In the genomic region with DNA sequence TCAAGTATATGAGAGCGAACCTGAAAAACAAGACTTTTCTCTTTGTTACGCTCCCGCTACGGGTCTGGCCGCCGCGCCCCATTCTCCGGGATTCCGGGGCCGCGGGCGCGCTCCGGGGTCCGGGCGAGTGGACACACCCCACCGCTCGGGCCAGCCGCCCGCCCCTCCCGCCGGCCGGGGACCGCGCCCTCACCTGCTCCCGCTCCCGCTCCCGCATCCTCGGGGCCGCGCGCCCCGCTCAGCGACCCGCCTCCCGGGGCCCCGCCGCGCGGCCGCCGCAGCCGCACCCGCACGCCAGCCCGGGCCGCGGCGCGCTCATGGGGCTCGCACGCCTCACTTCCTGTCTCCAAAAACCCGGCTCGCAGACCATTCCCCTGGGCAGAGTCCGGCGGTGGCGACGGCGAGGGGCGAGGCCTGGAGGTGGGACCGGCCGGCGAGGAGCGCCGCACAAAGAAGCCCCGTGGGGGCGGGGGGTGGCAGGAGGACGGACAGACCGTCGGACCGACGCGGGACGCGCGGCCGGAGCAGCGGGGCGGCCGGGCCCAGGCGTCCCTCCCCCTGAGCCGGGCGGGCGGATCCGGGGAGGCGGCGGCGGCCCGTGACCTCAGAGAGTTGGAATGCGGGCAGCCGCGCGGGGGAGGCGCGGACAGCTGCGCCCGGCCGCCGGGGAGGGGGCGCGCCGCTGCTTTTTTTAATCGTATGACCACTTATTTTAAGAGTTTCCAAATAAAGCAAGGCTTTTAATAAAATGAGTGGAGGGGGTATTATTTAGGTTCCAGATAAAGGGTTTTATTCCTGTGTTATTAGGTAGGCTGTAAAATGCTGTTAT, we compare ENCODE assay signal across 8 cellular contexts. TPM values are rescaled to one million over a fixed set of nuclear protein-coding genes. Genes with fewer than 3 reads are reported as not detected.
DNase-seq lines count a peak whose midpoint lies in the region; ATAC-seq and TF ChIP-seq lines count a peak whose summit lies in the region.

A gene (minus strand): TSS at position 550 of the 829 bp plus-strand sequence. CDS start 4,590 bp downstream, outside the sequence.

- TF ChIP-seq POLR2A in thyroid gland (IDR thresholded peaks at IDR 0.05) = peak in 1 of 2 donors; percentile 87

- DNase-seq in activated naive CD4-positive, alpha-beta T cell treated with anti-CD3 and anti-CD28 coated beads for 36 hours = peak; percentile 13
- DNase-seq in activated naive CD4-positive, alpha-beta T cell (lab: John Stamatoyannopoulos, UW) = no peak
- DNase-seq in WTC11 (ENCODE audit: low spot score) (peak; percentile 75), thyroid gland (peak; percentile 82 to 85), DMS153 (lab: John Stamatoyannopoulos, UW) (no peak)

- H3K4me3 Mint-ChIP-seq in activated naive CD4-positive, alpha-beta T cell treated with anti-CD3 and anti-CD28 coated beads for 36 hours = peak within 1 kb of the TSS; percentile 68
- peak within 1 kb of the TSS; percentile 90 for H3K4me3 Mint-ChIP-seq in WTC11

- ATAC-seq in HG03520 (IDR thresholded peaks at IDR 0.05; ENCODE audit: unreplicated experiment) (peak; percentile 41), WTC11 (peak; percentile 61), esophagus mucosa (peak; percentile 85)

- TF ChIP-seq CTCF in WTC11 (IDR thresholded peaks at IDR 0.05) (no peak), thyroid gland (IDR thresholded peaks at IDR 0.05) (no peak)

- H3K36me3 Mint-ChIP-seq in activated naive CD4-positive, alpha-beta T cell treated with anti-CD3 and anti-CD28 coated beads for 36 hours (ENCODE audit: low read depth) = no peaks in the 10 kb centered on the region
- no peaks in the 10 kb centered on the region for H3K36me3 Mint-ChIP-seq in WTC11

- peaks cover 31% of the 10 kb centered on the region for H3K4me1 Mint-ChIP-seq in activated naive CD4-positive, alpha-beta T cell treated with anti-CD3 and anti-CD28 coated beads for 36 hours (ENCODE audit: low read depth)
- peaks cover 21% of the 10 kb centered on the region for H3K4me1 Mint-ChIP-seq in WTC11

- H3K4me1 ChIP-seq in mesodermal cell (ENCODE audit: control insufficient read depth, insufficient read depth, low read length, poor library complexity, severe bottlenecking) (peaks cover 15% of the 10 kb centered on the region), thyroid gland (peaks cover 8 to 22% of the 10 kb centered on the region in 2 donors)

- intact Hi-C loops in activated naive CD4-positive, alpha-beta T cell treated with anti-CD3 and anti-CD28 coated beads for 36 hours (cut with micrococcal nuclease) = no loop called here
- intact Hi-C loops in thyroid gland (cut with DNase I) = loop anchor here (10.0 kb wide), 1 partner anchor 170 kb away; a partner anchor contains a TSS

- no peaks in the 10 kb centered on the region for H3K9me3 Mint-ChIP-seq in activated naive CD4-positive, alpha-beta T cell treated with anti-CD3 and anti-CD28 coated beads for 36 hours
- H3K9me3 Mint-ChIP-seq in WTC11 = no peaks in the 10 kb centered on the region

- H3K27me3 ChIP-seq in thyroid gland = no peaks in the 10 kb centered on the region

- peak within 1 kb of the TSS; percentile 80 for H3K4me3 ChIP-seq in mesodermal cell (ENCODE audit: extremely low read depth, insufficient read depth, low read length, poor library complexity, severe bottlenecking)
- peak within 1 kb of the TSS; percentile 5 to 75 (median 47) for H3K4me3 ChIP-seq in thyroid gland (replicated peaks in 1 of 3)

- H3K27ac Mint-ChIP-seq in activated naive CD4-positive, alpha-beta T cell treated with anti-CD3 and anti-CD28 coated beads for 36 hours = no peak within 1 kb of the TSS
- peak within 1 kb of the TSS; percentile 74; the same call in 1 of the 2 replicates for H3K27ac Mint-ChIP-seq in WTC11

- CTCF ChIA-PET in activated naive CD4-positive, alpha-beta T cell treated with anti-CD3 and anti-CD28 coated beads for 36 hours (lab: Charles Lee) = no interaction called here
- CTCF ChIA-PET in WTC11 (lab: Charles Lee) = no interaction called here

- WGBS in mesodermal cell (ENCODE audit: insufficient coverage in 2 of 2), 2 experiments = 0 to 1% methylated on average over 58 to 66 of the region's 103 CpGs
- WGBS in thyroid gland, 2 donors = 0 to 1% methylated on average over 24 to 42 of the region's 103 CpGs

- peaks cover 33% of the 10 kb centered on the region for H3K27me3 Mint-ChIP-seq in activated naive CD4-positive, alpha-beta T cell treated with anti-CD3 and anti-CD28 coated beads for 36 hours (ENCODE audit: low read depth)
- H3K27me3 Mint-ChIP-seq in WTC11 (ENCODE audit: low read depth) = peaks cover 4% of the 10 kb centered on the region; the same call in 1 of the 2 replicates

- POLR2A ChIA-PET in WTC11 (lab: Charles Lee) = no interaction called here

- H3K9me3 ChIP-seq in mesodermal cell (ENCODE audit: control insufficient read depth, low read length) = no peaks in the 10 kb centered on the region
- no peaks in the 10 kb centered on the region for H3K9me3 ChIP-seq in thyroid gland

- H3K36me3 ChIP-seq in mesodermal cell (ENCODE audit: control insufficient read depth, insufficient read depth, low read length) (peaks cover 22% of the 10 kb centered on the region), thyroid gland (peaks cover 0 to 3% of the 10 kb centered on the region in 2 donors)

- H3K27ac ChIP-seq in mesodermal cell (ENCODE audit: low read depth, low read length, severe bottlenecking) (peak within 1 kb of the TSS; percentile 93), thyroid gland (peak within 1 kb of the TSS; percentile 82 to 97 (median 89))

TF ChIP-seq in WTC11, 78 proteins besides CTCF, POLR2A, EP300 and RAD21 (continues in another document):
- TF ChIP-seq, protein P1, sequence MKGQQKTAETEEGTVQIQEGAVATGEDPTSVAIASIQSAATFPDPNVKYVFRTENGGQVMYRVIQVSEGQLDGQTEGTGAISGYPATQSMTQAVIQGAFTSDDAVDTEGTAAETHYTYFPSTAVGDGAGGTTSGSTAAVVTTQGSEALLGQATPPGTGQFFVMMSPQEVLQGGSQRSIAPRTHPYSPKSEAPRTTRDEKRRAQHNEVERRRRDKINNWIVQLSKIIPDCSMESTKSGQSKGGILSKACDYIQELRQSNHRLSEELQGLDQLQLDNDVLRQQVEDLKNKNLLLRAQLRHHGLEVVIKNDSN (CRISPR knock-in tag; IDR thresholded peaks at IDR 0.05) = no peak
- TF ChIP-seq ELF4 (CRISPR knock-in tag; IDR thresholded peaks at IDR 0.05; ENCODE audit: low read depth) (no peak), GABPB1 (CRISPR knock-in tag; IDR thresholded peaks at IDR 0.05) (no peak), FOXP1 (CRISPR knock-in tag; IDR thresholded peaks at IDR 0.05; ENCODE audit: borderline replicate concordance) (peak; percentile 64; the same call in 1 of the 2 replicates), FOXK1 (CRISPR knock-in tag; IDR thresholded peaks at IDR 0.05) (0 out of 2 replicates have a peak, but pooled peaks have one; percentile 56)
- TF ChIP-seq, protein P2, sequence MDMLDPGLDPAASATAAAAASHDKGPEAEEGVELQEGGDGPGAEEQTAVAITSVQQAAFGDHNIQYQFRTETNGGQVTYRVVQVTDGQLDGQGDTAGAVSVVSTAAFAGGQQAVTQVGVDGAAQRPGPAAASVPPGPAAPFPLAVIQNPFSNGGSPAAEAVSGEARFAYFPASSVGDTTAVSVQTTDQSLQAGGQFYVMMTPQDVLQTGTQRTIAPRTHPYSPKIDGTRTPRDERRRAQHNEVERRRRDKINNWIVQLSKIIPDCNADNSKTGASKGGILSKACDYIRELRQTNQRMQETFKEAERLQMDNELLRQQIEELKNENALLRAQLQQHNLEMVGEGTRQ (CRISPR knock-in tag; IDR thresholded peaks at IDR 0.05) = peak; percentile 31; the same call in 1 of the 2 replicates
- TF ChIP-seq, protein P3, sequence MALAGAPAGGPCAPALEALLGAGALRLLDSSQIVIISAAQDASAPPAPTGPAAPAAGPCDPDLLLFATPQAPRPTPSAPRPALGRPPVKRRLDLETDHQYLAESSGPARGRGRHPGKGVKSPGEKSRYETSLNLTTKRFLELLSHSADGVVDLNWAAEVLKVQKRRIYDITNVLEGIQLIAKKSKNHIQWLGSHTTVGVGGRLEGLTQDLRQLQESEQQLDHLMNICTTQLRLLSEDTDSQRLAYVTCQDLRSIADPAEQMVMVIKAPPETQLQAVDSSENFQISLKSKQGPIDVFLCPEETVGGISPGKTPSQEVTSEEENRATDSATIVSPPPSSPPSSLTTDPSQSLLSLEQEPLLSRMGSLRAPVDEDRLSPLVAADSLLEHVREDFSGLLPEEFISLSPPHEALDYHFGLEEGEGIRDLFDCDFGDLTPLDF (CRISPR knock-in tag; IDR thresholded peaks at IDR 0.05) = no peak
- TF ChIP-seq, protein P4, sequence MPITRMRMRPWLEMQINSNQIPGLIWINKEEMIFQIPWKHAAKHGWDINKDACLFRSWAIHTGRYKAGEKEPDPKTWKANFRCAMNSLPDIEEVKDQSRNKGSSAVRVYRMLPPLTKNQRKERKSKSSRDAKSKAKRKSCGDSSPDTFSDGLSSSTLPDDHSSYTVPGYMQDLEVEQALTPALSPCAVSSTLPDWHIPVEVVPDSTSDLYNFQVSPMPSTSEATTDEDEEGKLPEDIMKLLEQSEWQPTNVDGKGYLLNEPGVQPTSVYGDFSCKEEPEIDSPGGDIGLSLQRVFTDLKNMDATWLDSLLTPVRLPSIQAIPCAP (CRISPR knock-in tag; IDR thresholded peaks at IDR 0.05) = no peak

RNA-seq across cellular contexts. Expression of the gene that starts here (rescaled TPM):
- under 1 TPM in 1 of 2 experiments, not detected in 1; 0.17 TPM for total RNA-seq in activated naive CD4-positive, alpha-beta T cell treated with anti-CD3 and anti-CD28 coated beads for 36 hours
- total RNA-seq in WTC11 (2021) = 7.5 to 9.4 TPM (median 9.1 TPM) in 3 replicates
- total RNA-seq in esophagus mucosa = 10.5 TPM
- 12.3 TPM for polyA plus RNA-seq in mesodermal cell (2013, experiment 1 of 2)
- 13.0 TPM for polyA plus RNA-seq in mesodermal cell (2013, experiment 2 of 2)
- 10 to 100 TPM; 32.2 to 40.0 (median 36.1) TPM for total RNA-seq in thyroid gland

Comparison
In these comparisons a context has a peak if more than half of its experiments do, and no peak if none do; other contexts are left out.
1. Peak in DNase-seq in activated naive CD4-positive, alpha-beta T cell treated with anti-CD3 and anti-CD28 coated beads for 36 hours; RNA of the gene not detected or under 1 TPM.
2. DNase-seq: peak in WTC11 (single experiment) and thyroid gland (2 of 2); none in activated naive CD4-positive, alpha-beta T cell (0 of 4) and DMS153 (single experiment).
3. Peak in every context shown above with its lines, with median percentiles within 50 percentile points of each other: ATAC-seq.